Comparison of ENCODE assay signal across 7 cellular contexts in genomic region chr3:128426128-128426921, GRCh38. TPM values are rescaled to one million over a fixed set of nuclear protein-coding genes. Genes with fewer than 3 reads are reported as not detected.
DNase-seq lines count a peak whose midpoint lies in the region; ATAC-seq, FAIRE-seq and TF ChIP-seq lines count a peak whose summit lies in the region.

No MANE protein-coding gene starts in this region.

- ATAC-seq in HG02885 (IDR thresholded peaks at IDR 0.05; ENCODE audit: poor library complexity, unreplicated experiment) (peak; percentile 83), GM18517 (IDR thresholded peaks at IDR 0.05; ENCODE audit: unreplicated experiment) (no peak)
- peak; percentile 89 for ATAC-seq in activated T-helper 17 cell treated with anti-CD3 and anti-CD28 coated beads, Interleukin-2, amount 50 U/mL, for 72 hours (replicated peaks)

- peak; percentile 83 to 93 for DNase-seq in frontal cortex (ENCODE audit: low spot score in 2 of 2)
- DNase-seq in pons (ENCODE audit: low spot score) = peak; percentile 7

- H3K27me3 ChIP-seq in OCI-LY1 (ENCODE audit: insufficient read depth, low read length) = no peaks in the 10 kb centered on the region

- H3K4me3 Mint-ChIP-seq in activated T-helper 17 cell treated with anti-CD3 and anti-CD28 coated beads, Interleukin-2, amount 50 U/mL, for 72 hours = no peak overlapping the region

- H3K9me2 ChIP-seq in OCI-LY1 (ENCODE audit: low read depth, low read length) = no peaks in the 10 kb centered on the region

- TF ChIP-seq CTCF in GM12875 (IDR thresholded peaks at IDR 0.05; ENCODE audit: borderline replicate concordance, insufficient read depth, low read depth, low read length) (peak; percentile 98), OCI-LY1 (IDR thresholded peaks at IDR 0.05; ENCODE audit: low read length) (peak; percentile 77)

- no peaks in the 10 kb centered on the region for H3K79me2 ChIP-seq in OCI-LY1 (ENCODE audit: insufficient read depth, low read length)

- H3K9me3 Mint-ChIP-seq in activated T-helper 17 cell treated with anti-CD3 and anti-CD28 coated beads, Interleukin-2, amount 50 U/mL, for 72 hours = no peaks in the 10 kb centered on the region

- no peak overlapping the region for H2AFZ ChIP-seq in OCI-LY1 (ENCODE audit: low read length)

- no peaks in the 10 kb centered on the region for H4K20me1 ChIP-seq in OCI-LY1 (ENCODE audit: insufficient read depth, low read length)

- H3K36me3 ChIP-seq in OCI-LY1 (ENCODE audit: insufficient read depth, low read length) = no peaks in the 10 kb centered on the region

- H3K9me3 ChIP-seq in OCI-LY1 (ENCODE audit: low read length) = no peaks in the 10 kb centered on the region

- H3K4me1 ChIP-seq in OCI-LY1 (ENCODE audit: insufficient read depth, low read length, severe bottlenecking) = peaks cover 4% of the 10 kb centered on the region

- H3K4me1 Mint-ChIP-seq in activated T-helper 17 cell treated with anti-CD3 and anti-CD28 coated beads, Interleukin-2, amount 50 U/mL, for 72 hours = no peaks in the 10 kb centered on the region

- peak overlapping the region; percentile 54; the same call in 1 of the 2 replicates for H3K4me2 ChIP-seq in OCI-LY1 (ENCODE audit: low read length)

- no peak overlapping the region for H3K27ac ChIP-seq in OCI-LY1 (ENCODE audit: low read depth, low read length, poor library complexity, severe bottlenecking)

- H3K4me3 ChIP-seq in GM12875 (ENCODE audit: low read depth, low read length) (no peak overlapping the region), OCI-LY1 (ENCODE audit: low read depth, low read length, poor library complexity, severe bottlenecking) (peak overlapping the region; percentile 26)

- no peak for FAIRE-seq in frontal cortex (lab: Jason Lieb, UNC)

- no peaks in the 10 kb centered on the region for H3K36me3 Mint-ChIP-seq in activated T-helper 17 cell treated with anti-CD3 and anti-CD28 coated beads, Interleukin-2, amount 50 U/mL, for 72 hours (ENCODE audit: low read depth)

- peaks cover 18% of the 10 kb centered on the region for H3K27me3 Mint-ChIP-seq in activated T-helper 17 cell treated with anti-CD3 and anti-CD28 coated beads, Interleukin-2, amount 50 U/mL, for 72 hours

- H3K27ac Mint-ChIP-seq in activated T-helper 17 cell treated with anti-CD3 and anti-CD28 coated beads, Interleukin-2, amount 50 U/mL, for 72 hours = no peak overlapping the region

- H3F3A ChIP-seq in OCI-LY1 (ENCODE audit: insufficient read depth, low read length) = no peaks in the 10 kb centered on the region

- H3K9ac ChIP-seq in OCI-LY1 (ENCODE audit: low read length) = no peak overlapping the region

RNA-seq across cellular contexts. Expression of gene DNAJB8, which starts 40.4 kb away (rescaled TPM):
- not detected for total RNA-seq in activated T-helper 17 cell treated with anti-CD3 and anti-CD28 coated beads, Interleukin-2, amount 50 U/mL, for 72 hours
- not detected for total RNA-seq in frontal cortex
